In genomic region chr12:120228041-120228290, GRCh38 we compare ENCODE assay signal across 8 cellular contexts. TPM values are rescaled to one million over a fixed set of nuclear protein-coding genes. Genes with fewer than 3 reads are reported as not detected.
DNase-seq lines count a peak whose midpoint lies in the region; ATAC-seq and TF ChIP-seq lines count a peak whose summit lies in the region.

No MANE protein-coding gene starts in this region.

- H3K4me3 ChIP-seq in liver (ENCODE audit: low read depth in 1 of 3, low read length in 3 of 3) (peak overlapping the region in 2 of 3 donors; percentile 8 to 36), subcutaneous abdominal adipose tissue (ENCODE audit: low read depth in 1 of 5, low read length in 5 of 5) (peak overlapping the region in 3 of 5 donors; percentile 4 to 56 (median 38)), aorta (ENCODE audit: low read length in 2 of 2) (no peak overlapping the region)

- H3K36me3 ChIP-seq in liver (ENCODE audit: control insufficient read depth in 4 of 4, insufficient read depth in 3 of 4, low read depth in 1 of 4, low read length in 3 of 4) (peaks cover 0 to 5% (median under 1%) of the 10 kb centered on the region in 4 donors), subcutaneous abdominal adipose tissue (ENCODE audit: control insufficient read depth in 5 of 5, insufficient read depth in 5 of 5, low read length in 5 of 5) (peaks cover 0 to 21% (median 20%) of the 10 kb centered on the region in 5 donors), aorta (ENCODE audit: control insufficient read depth in 1 of 2, insufficient read depth in 2 of 2, low read length in 1 of 2) (no peaks in the 10 kb centered on the region)

- H3K4me1 ChIP-seq in liver (ENCODE audit: control insufficient read depth in 4 of 4, insufficient read depth in 4 of 4, low read length in 3 of 4) = peaks cover 19 to 72% (median 65%) of the 10 kb centered on the region in 4 donors
- peaks cover 43 to 86% (median 79%) of the 10 kb centered on the region in 5 donors for H3K4me1 ChIP-seq in subcutaneous abdominal adipose tissue (ENCODE audit: control insufficient read depth in 5 of 5, insufficient read depth in 5 of 5, low read length in 5 of 5)
- no peaks in the 10 kb centered on the region for H3K4me1 ChIP-seq in aorta (ENCODE audit: control insufficient read depth in 1 of 2, insufficient read depth in 2 of 2, low read length in 2 of 2)

- H3K27me3 ChIP-seq in liver (ENCODE audit: control insufficient read depth in 4 of 4, insufficient read depth in 4 of 4, low read length in 3 of 4) (no peaks in the 10 kb centered on the region), subcutaneous abdominal adipose tissue (ENCODE audit: control insufficient read depth in 5 of 5, insufficient read depth in 4 of 5, low read length in 5 of 5) (no peaks in the 10 kb centered on the region), aorta (ENCODE audit: control insufficient read depth in 1 of 2, insufficient read depth in 2 of 2, low read length in 1 of 2) (no peaks in the 10 kb centered on the region)

- no peak for DNase-seq in activated T-cell treated with anti-CD3 and anti-CD28 coated beads, Interleukin-2, amount 50 U/mL, for 72 hours
- DNase-seq in activated T-cell treated with anti-CD3 and anti-CD28 coated beads, Interleukin-2, amount 50 U/mL, for 48 hours = no peak
- DNase-seq in activated T-helper 2 cell treated with anti-CD3 and anti-CD28 coated beads, Interferon-gamma antibody, Interleukin-2, Interleukin-4, amounts not matched to agents 10 μg/mL and 5 μg/mL and 100 μg/mL, durations not matched to agents 14 hours and 24 hours and 36 hours (ENCODE audit: low spot score) = no peak
- DNase-seq in aorta (no peak), HEK293T (ENCODE audit: extremely low spot score) (no peak), SIG-M5 treated with dmso at 0.1 percent for 504 hours (lab: John Stamatoyannopoulos, UW; ENCODE audit: unreplicated experiment) (no peak)

- peak in 1 of 2 donors; percentile 1 for ATAC-seq in activated T-cell treated with anti-CD3 and anti-CD28 coated beads, Interleukin-2, amount 50 U/mL, for 72 hours (replicated peaks in 1 of 2)
- no peak for ATAC-seq in aorta (ENCODE audit: low FRiP score)

- POLR2A ChIA-PET in HEK293T (lab: Yijun Ruan, JAX) = interaction anchor here (0.7 to 10.9 kb wide), 9 partner anchors 8 to 89 kb away, joined by 3 to 269 read pairs (median 4); partner anchors contain the start of genes PXN, RNU4-1, RNU4-2 and RPLP0

- peak overlapping the region in 1 of 2 donors; percentile 80 for H3K9ac ChIP-seq in liver (ENCODE audit: low read depth in 1 of 2, low read length in 2 of 2)
- peak overlapping the region in 2 of 5 donors; percentile 26 to 46 for H3K9ac ChIP-seq in subcutaneous abdominal adipose tissue (ENCODE audit: low read length in 5 of 5)

- H3K27me3 Mint-ChIP-seq in activated T-cell treated with anti-CD3 and anti-CD28 coated beads, Interleukin-2, amount 50 U/mL, for 72 hours (ENCODE audit: low read depth) = no peaks in the 10 kb centered on the region
- H3K27me3 Mint-ChIP-seq in activated T-helper 2 cell treated with anti-CD3 and anti-CD28 coated beads, Interferon-gamma antibody, Interleukin-2, Interleukin-4, amounts not matched to agents 10 μg/mL and 5 μg/mL and 100 μg/mL, durations not matched to agents 14 hours and 24 hours and 36 hours (ENCODE audit: low read depth) = no peaks in the 10 kb centered on the region

- peak overlapping the region; percentile 39 for H3K27ac Mint-ChIP-seq in activated T-cell treated with anti-CD3 and anti-CD28 coated beads, Interleukin-2, amount 50 U/mL, for 72 hours
- H3K27ac Mint-ChIP-seq in activated T-helper 2 cell treated with anti-CD3 and anti-CD28 coated beads, Interferon-gamma antibody, Interleukin-2, Interleukin-4, amounts not matched to agents 10 μg/mL and 5 μg/mL and 100 μg/mL, durations not matched to agents 14 hours and 24 hours and 36 hours = peak overlapping the region; percentile 71

- H3K36me3 Mint-ChIP-seq in activated T-cell treated with anti-CD3 and anti-CD28 coated beads, Interleukin-2, amount 50 U/mL, for 72 hours (ENCODE audit: insufficient read depth in 2 of 2) = peaks cover 0 to 4% of the 10 kb centered on the region in 2 donors
- peaks cover 12% of the 10 kb centered on the region for H3K36me3 Mint-ChIP-seq in activated T-helper 2 cell treated with anti-CD3 and anti-CD28 coated beads, Interferon-gamma antibody, Interleukin-2, Interleukin-4, amounts not matched to agents 10 μg/mL and 5 μg/mL and 100 μg/mL, durations not matched to agents 14 hours and 24 hours and 36 hours (ENCODE audit: low read depth)

- no peaks in the 10 kb centered on the region for H3K9me3 ChIP-seq in liver (ENCODE audit: control insufficient read depth in 4 of 4, low read length in 3 of 4)
- no peaks in the 10 kb centered on the region for H3K9me3 ChIP-seq in subcutaneous abdominal adipose tissue (ENCODE audit: control insufficient read depth in 5 of 5, low read length in 5 of 5)
- no peaks in the 10 kb centered on the region for H3K9me3 ChIP-seq in aorta (ENCODE audit: control insufficient read depth, low read length)

- no peaks in the 10 kb centered on the region for H3K9me3 Mint-ChIP-seq in activated T-cell treated with anti-CD3 and anti-CD28 coated beads, Interleukin-2, amount 50 U/mL, for 72 hours
- H3K9me3 Mint-ChIP-seq in activated T-helper 2 cell treated with anti-CD3 and anti-CD28 coated beads, Interferon-gamma antibody, Interleukin-2, Interleukin-4, amounts not matched to agents 10 μg/mL and 5 μg/mL and 100 μg/mL, durations not matched to agents 14 hours and 24 hours and 36 hours = no peaks in the 10 kb centered on the region

- H3K4me3 Mint-ChIP-seq in activated T-cell treated with anti-CD3 and anti-CD28 coated beads, Interleukin-2, amount 50 U/mL, for 72 hours = peak overlapping the region; percentile 64 to 70
- H3K4me3 Mint-ChIP-seq in activated T-helper 2 cell treated with anti-CD3 and anti-CD28 coated beads, Interferon-gamma antibody, Interleukin-2, Interleukin-4, amounts not matched to agents 10 μg/mL and 5 μg/mL and 100 μg/mL, durations not matched to agents 14 hours and 24 hours and 36 hours (ENCODE audit: low read depth) = peak overlapping the region; percentile 24

- H3K27ac ChIP-seq in liver (ENCODE audit: low read depth in 1 of 2, low read length in 2 of 2) (peak overlapping the region; percentile 79 to 92), subcutaneous abdominal adipose tissue (ENCODE audit: low read depth, low read length) (peak overlapping the region; percentile 30), aorta (ENCODE audit: low read depth in 1 of 2, low read length in 2 of 2) (no peak overlapping the region)

- no peak for TF ChIP-seq RAD21 in liver (IDR thresholded peaks at IDR 0.05)

- TF ChIP-seq CTCF in liver (IDR thresholded peaks at IDR 0.05; ENCODE audit: low read depth, low read length, missing input control) = no peak

- peaks cover 74% of the 10 kb centered on the region for H3K4me1 Mint-ChIP-seq in activated T-cell treated with anti-CD3 and anti-CD28 coated beads, Interleukin-2, amount 50 U/mL, for 72 hours (ENCODE audit: low read depth)
- peaks cover 64% of the 10 kb centered on the region for H3K4me1 Mint-ChIP-seq in activated T-helper 2 cell treated with anti-CD3 and anti-CD28 coated beads, Interferon-gamma antibody, Interleukin-2, Interleukin-4, amounts not matched to agents 10 μg/mL and 5 μg/mL and 100 μg/mL, durations not matched to agents 14 hours and 24 hours and 36 hours (ENCODE audit: low read depth)

- intact Hi-C loops in activated T-helper 2 cell treated with anti-CD3 and anti-CD28 coated beads, Interferon-gamma antibody, Interleukin-2, Interleukin-4, amounts not matched to agents 10 μg/mL and 5 μg/mL and 100 μg/mL, durations not matched to agents 14 hours and 24 hours and 36 hours (cut with micrococcal nuclease) = loop anchor here (1.0 kb wide), 1 partner anchor 38 kb away; no protein-coding TSS in a partner anchor
- intact Hi-C loops in aorta (cut with DNase I) = loop anchor here (1.0 kb wide), 1 partner anchor 37 kb away; the partner anchor contains the start of gene PXN (in 2 of the 2)

- 26% methylated on average over 3 of the region's 3 CpGs for WGBS in liver
- WGBS in aorta, 2 donors = 41 to 55% methylated on average over 3 of the region's 3 CpGs

- CTCF ChIA-PET in HEK293T (lab: Yijun Ruan, JAX) = interaction anchor here (0.6 to 9.2 kb wide), 20 partner anchors 8 to 147 kb away, joined by 3 to 222 read pairs (median 5); partner anchors contain the start of genes PXN, RNU4-1, RNU4-2 and RPLP0

TF ChIP-seq in liver, 16 proteins besides CTCF, POLR2A, EP300 and RAD21 (continues in another document):
- TF ChIP-seq, protein P1, sequence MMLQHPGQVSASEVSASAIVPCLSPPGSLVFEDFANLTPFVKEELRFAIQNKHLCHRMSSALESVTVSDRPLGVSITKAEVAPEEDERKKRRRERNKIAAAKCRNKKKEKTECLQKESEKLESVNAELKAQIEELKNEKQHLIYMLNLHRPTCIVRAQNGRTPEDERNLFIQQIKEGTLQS (IDR thresholded peaks at IDR 0.05) = no peak

TF ChIP-seq in HEK293T, 16 proteins besides CTCF, POLR2A, EP300 and RAD21 (continues in another document):
- no peak for TF ChIP-seq ELF4 (IDR thresholded peaks at IDR 0.05)
- TF ChIP-seq LEF1 (IDR thresholded peaks at IDR 0.05; ENCODE audit: borderline replicate concordance) = no peak
- no peak for TF ChIP-seq FOXM1 (IDR thresholded peaks at IDR 0.05; ENCODE audit: borderline replicate concordance)

RNA-seq across cellular contexts. Expression of gene RPLP0, which starts 27.1 kb away (rescaled TPM):
- 1,000 to 10,000 TPM; 4,846 to 5,223 TPM for total RNA-seq in activated T-cell treated with anti-CD3 and anti-CD28 coated beads, Interleukin-2, amount 50 U/mL, for 72 hours
- total RNA-seq in activated T-helper 2 cell treated with anti-CD3 and anti-CD28 coated beads, Interferon-gamma antibody, Interleukin-2, Interleukin-4, amounts not matched to agents 10 μg/mL and 5 μg/mL and 100 μg/mL, durations not matched to agents 14 hours and 24 hours and 36 hours = 2,950 and 3,019 TPM in 2 replicates
- 1,000 to 10,000 TPM; 1,321 to 1,770 TPM for total RNA-seq in liver
- polyA plus RNA-seq in liver = 1,000 to 10,000 TPM in 1 of 2 donors, 100 to 1,000 TPM in 1; 472 to 1,306 TPM
- total RNA-seq in aorta = 1,000 to 10,000 TPM; 1,136 to 1,236 TPM
- 1,000 to 10,000 TPM; 2,250 to 2,543 TPM for polyA plus RNA-seq in aorta

RNA-seq across cellular contexts. Expression of gene GCN1, which starts 33.5 kb away (rescaled TPM):
- total RNA-seq in activated T-cell treated with anti-CD3 and anti-CD28 coated beads, Interleukin-2, amount 50 U/mL, for 72 hours = 100 to 1,000 TPM in 1 of 2 donors, 10 to 100 TPM in 1; 93.1 to 106 TPM
- total RNA-seq in activated T-helper 2 cell treated with anti-CD3 and anti-CD28 coated beads, Interferon-gamma antibody, Interleukin-2, Interleukin-4, amounts not matched to agents 10 μg/mL and 5 μg/mL and 100 μg/mL, durations not matched to agents 14 hours and 24 hours and 36 hours = 165 and 176 TPM in 2 replicates
- total RNA-seq in liver (10 to 100 TPM; 38.0 to 78.6 TPM), aorta (10 to 100 TPM; 75.1 to 89.8 TPM)
- polyA plus RNA-seq in liver (10 to 100 TPM in 1 of 2 donors, 1 to 10 TPM in 1; 7.3 to 13.7 TPM), aorta (10 to 100 TPM in 1 of 2 donors, 1 to 10 TPM in 1; 6.4 to 22.1 TPM)

RNA-seq across cellular contexts. Expression of gene PXN, which starts 37.6 kb away (rescaled TPM):
- 10 to 100 TPM; 80.5 to 89.6 TPM for total RNA-seq in activated T-cell treated with anti-CD3 and anti-CD28 coated beads, Interleukin-2, amount 50 U/mL, for 72 hours
- total RNA-seq in activated T-helper 2 cell treated with anti-CD3 and anti-CD28 coated beads, Interferon-gamma antibody, Interleukin-2, Interleukin-4, amounts not matched to agents 10 μg/mL and 5 μg/mL and 100 μg/mL, durations not matched to agents 14 hours and 24 hours and 36 hours = 44.4 and 45.4 TPM in 2 replicates
- total RNA-seq in liver = 10 to 100 TPM in 1 of 2 donors, 1 to 10 TPM in 1; 6.0 to 13.1 TPM
- 10 to 100 TPM; 12.0 to 12.6 TPM for polyA plus RNA-seq in liver
- total RNA-seq in aorta = 100 to 1,000 TPM; 111 to 138 TPM
- 10 to 100 TPM; 31.3 to 79.9 TPM for polyA plus RNA-seq in aorta

Comparison
In these comparisons a context has a peak if more than half of its experiments do, and no peak if none do; other contexts are left out.
1. H3K27ac ChIP-seq: peak in liver (2 of 2) and subcutaneous abdominal adipose tissue (single experiment); none in aorta (0 of 2).
2. H3K4me3 ChIP-seq: peak in liver (2 of 3) and subcutaneous abdominal adipose tissue (3 of 5); none in aorta (0 of 2).